ENCODE assay signal across 7 cellular contexts in the genomic region with DNA sequence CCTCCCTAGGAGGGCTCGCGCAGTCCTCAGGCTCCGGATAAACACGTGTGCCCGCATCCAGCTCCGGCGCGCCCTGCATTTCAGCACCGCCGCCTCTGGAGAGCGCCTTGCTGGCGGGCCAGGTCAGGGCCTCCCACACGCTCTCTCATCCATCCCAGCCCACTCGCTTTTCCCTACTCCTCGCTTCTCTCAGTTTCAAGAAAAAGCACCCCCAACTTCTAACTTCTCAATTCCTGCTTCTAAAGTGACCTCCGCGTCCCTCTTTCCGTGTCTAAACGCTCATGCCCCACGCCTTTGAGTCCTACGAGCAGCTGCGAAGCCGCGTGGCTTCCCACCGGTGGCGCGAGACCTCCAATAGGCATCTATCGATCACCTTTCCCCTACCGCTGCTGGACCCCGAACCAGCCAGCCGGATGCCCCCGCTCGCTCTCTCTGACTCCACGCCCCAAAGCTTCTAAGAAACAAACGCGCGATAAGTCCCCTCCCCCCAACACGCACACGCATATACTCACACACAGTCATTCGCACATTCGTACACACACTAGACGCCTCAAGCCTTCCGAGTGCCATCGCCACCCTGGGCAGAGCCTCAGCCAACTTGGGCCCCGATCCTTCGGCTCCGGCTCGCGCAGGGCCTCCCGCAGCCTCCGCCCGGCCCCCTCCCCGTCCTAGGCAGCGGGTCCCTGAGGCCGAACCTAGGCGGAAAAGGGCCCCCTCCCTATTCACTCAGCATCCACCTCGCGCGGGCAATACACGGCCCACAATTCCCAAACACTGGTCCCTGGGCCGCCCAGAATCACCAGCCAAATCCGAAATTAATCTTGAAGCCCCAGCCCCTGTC. TPM values are rescaled to one million over a fixed set of nuclear protein-coding genes. Genes with fewer than 3 reads are reported as not detected.
DNase-seq lines count a peak whose midpoint lies in the region; ATAC-seq and TF ChIP-seq lines count a peak whose summit lies in the region.

No MANE protein-coding gene starts in this region.

- no peak overlapping the region for H3K27ac Mint-ChIP-seq in HFFc6

- ATAC-seq in body of pancreas (peak; percentile 74), GM18907 (IDR thresholded peaks at IDR 0.05; ENCODE audit: unreplicated experiment) (no peak)

- H3K27me3 Mint-ChIP-seq in HFFc6 (ENCODE audit: insufficient read depth): peaks cover 39% of the 10 kb centered on the region

- H3K9me3 ChIP-seq in body of pancreas: no peaks in the 10 kb centered on the region

- H3K36me3 Mint-ChIP-seq in HFFc6 (ENCODE audit: low read depth): peaks cover 5% of the 10 kb centered on the region

- no peak for TF ChIP-seq POLR2A in body of pancreas (IDR thresholded peaks at IDR 0.05)

- no peaks in the 10 kb centered on the region for H3K36me3 ChIP-seq in body of pancreas (replicated peaks in 1 of 2; ENCODE audit: insufficient read depth in 1 of 2, low read depth in 2 of 2)
- H3K36me3 ChIP-seq in rectal smooth muscle tissue (ENCODE audit: control insufficient read depth, insufficient read depth, low read length): no peaks in the 10 kb centered on the region

- H3K9me3 Mint-ChIP-seq in HFFc6: peaks cover 7% of the 10 kb centered on the region; the same call in 1 of the 2 replicates

- peak overlapping the region; percentile 32; the same call in 1 of the 2 replicates for H3K4me3 Mint-ChIP-seq in HFFc6

- 2 to 6% methylated on average over 48 to 62 of the region's 62 CpGs for WGBS in body of pancreas, 2 donors

- peak; percentile 8 for DNase-seq in HFFc6
- peak; percentile 47 for DNase-seq in RPMI7951 (ENCODE audit: low read depth)
- DNase-seq in body of pancreas: peak; percentile 51 to 68 (median 54)
- DNase-seq in hypothalamus (lab: John Stamatoyannopoulos, UW): peak in 40 of 51 donors; percentile 3 to 68 (median 39)
- no peak for DNase-seq in A172 (ENCODE audit: low spot score)

- H3K9ac ChIP-seq in rectal smooth muscle tissue (ENCODE audit: low read length): no peak overlapping the region

- H3K27me3 ChIP-seq in body of pancreas (peaks cover 5 to 21% of the 10 kb centered on the region in 2 donors), rectal smooth muscle tissue (ENCODE audit: control insufficient read depth, insufficient read depth, low read length) (peaks cover 11% of the 10 kb centered on the region)

- intact Hi-C loops in body of pancreas (cut with DNase I): no loop called here

- peaks cover 19% of the 10 kb centered on the region for H3K4me1 ChIP-seq in body of pancreas
- peaks cover 8% of the 10 kb centered on the region for H3K4me1 ChIP-seq in rectal smooth muscle tissue (ENCODE audit: control insufficient read depth, insufficient read depth, low read length)

- H3K4me3 ChIP-seq in body of pancreas (no peak overlapping the region), rectal smooth muscle tissue (ENCODE audit: low read length) (peak overlapping the region; percentile 64)

- H3K4me1 Mint-ChIP-seq in HFFc6 (ENCODE audit: low read depth): peaks cover 16% of the 10 kb centered on the region

- H3K27ac ChIP-seq in body of pancreas (no peak overlapping the region), rectal smooth muscle tissue (ENCODE audit: low read depth, low read length) (no peak overlapping the region)

- TF ChIP-seq CTCF in HFFc6 (IDR thresholded peaks at IDR 0.05) (no peak), body of pancreas (IDR thresholded peaks at IDR 0.05) (no peak)

RNA-seq across cellular contexts. Expression of gene NMNAT2, which starts 1.1 kb away (rescaled TPM):
- 10 to 100 TPM; 20.2 to 31.4 (median 23.8) TPM for total RNA-seq in HFFc6 (2021; fragmentation: NEBNext Ultra II Directional; extraction: Animal tissue kit (Norgen Biotek cat#: 25700))
- total RNA-seq in RPMI7951 (2014; rRNA removed; shearing (Covaris generic)): 4.3 and 4.4 TPM in 2 replicates
- 1 to 10 TPM; 1.0 to 1.3 TPM for total RNA-seq in body of pancreas
- total RNA-seq in A172 (2014; rRNA removed; shearing (Covaris generic)): 3.0 and 3.1 TPM in 2 replicates

RNA-seq across cellular contexts. Expression of gene SMG7, which starts 55.2 kb away (rescaled TPM):
- 10 to 100 TPM; 49.5 to 63.6 (median 55.5) TPM for total RNA-seq in HFFc6 (2021; fragmentation: NEBNext Ultra II Directional; extraction: Animal tissue kit (Norgen Biotek cat#: 25700))
- 8.6 and 10.5 TPM in 2 replicates for total RNA-seq in RPMI7951 (2014; rRNA removed; shearing (Covaris generic))
- 10 to 100 TPM; 22.4 to 34.2 TPM for total RNA-seq in body of pancreas
- total RNA-seq in A172 (2014; rRNA removed; shearing (Covaris generic)): 19.6 and 23.0 TPM in 2 replicates
